ENCODE assay signal across 30 cellular contexts in the genomic region with DNA sequence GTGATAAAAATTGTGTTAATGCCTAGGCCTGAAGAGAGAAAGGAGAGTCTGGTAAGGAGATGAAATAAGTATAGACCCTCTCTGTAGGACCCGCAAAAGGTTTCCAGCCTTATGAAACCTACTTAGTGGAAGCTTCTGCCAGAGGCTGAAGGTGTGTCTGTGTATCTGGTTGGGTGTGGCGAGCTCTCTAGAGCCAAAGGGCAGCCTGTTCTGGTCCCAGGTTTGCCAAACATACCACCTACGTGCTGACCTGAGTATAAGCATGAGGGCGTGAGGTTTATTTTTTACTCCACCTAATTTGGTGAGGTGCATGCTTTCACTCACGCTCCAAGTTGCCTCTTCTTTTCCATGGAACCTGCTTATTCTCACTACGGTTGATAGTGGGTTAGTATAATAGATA. TPM values are rescaled to one million over a fixed set of nuclear protein-coding genes. Genes with fewer than 3 reads are reported as not detected.
"Had no signal": no experiment of that assay in that cellular context is flagged by ENCODE, and none has a peak within 500 bp of the region (broad histone marks: within the 10 kb centered on the region; RNA-seq: fewer than 3 reads in every experiment).

No MANE protein-coding gene starts in this region.

- H3K27me3 ChIP-seq: body of pancreas, pancreas, thyroid gland, uterus had no signal

- DNase-seq: activated CD4-positive, alpha-beta T cell treated with anti-CD3 and anti-CD28 coated beads for 4 hours; activated CD4-positive, alpha-beta T cell treated with anti-CD3 and anti-CD28 coated beads, Interleukin-2, amount 50 U/mL, for 4 hours; activated CD8-positive, alpha-beta memory T cell treated with anti-CD3 and anti-CD28 coated beads for 24 hours; activated effector memory CD4-positive, alpha-beta T cell treated with Interleukin-2 at 50 U/mL for 16 hours; activated naive CD4-positive, alpha-beta T cell treated with Interleukin-2 at 50 U/mL for 16 hours; aorta; body of pancreas; cerebellar nuclear complex; cortex of kidney; effector memory CD8-positive, alpha-beta T cell; erythroblast; head of caudate nucleus; hypothalamus; immature natural killer cell; kidney; naive thymus-derived CD8-positive, alpha-beta T cell; nucleus accumbens; pancreas; retina; stimulated activated CD4-positive, alpha-beta T cell treated with anti-CD3 and anti-CD28 coated beads, Interleukin-4, amount 100 ng/mL, for 4 hours; stimulated activated CD8-positive, alpha-beta memory T cell treated with anti-CD3 and anti-CD28 coated beads, Interleukin-4, amount 100 ng/mL, for 48 hours; stimulated activated naive CD8-positive, alpha-beta T cell treated with anti-CD3 and anti-CD28 coated beads, Interleukin-15, amount 100 ng/mL, for 72 hours; T-helper 9 cell; thyroid gland; uterus had no signal

- H3K4me1 ChIP-seq: prostate gland, uterus had no signal

- H3K27ac ChIP-seq: body of pancreas, pancreas, prostate gland, skin epidermis, thyroid gland, uterus, VCaP had no signal

- H3K36me3 ChIP-seq: pancreas, prostate gland, thyroid gland, uterus had no signal

- H3K4me3 ChIP-seq: body of pancreas, pancreas, prostate gland, skin epidermis, thyroid gland, uterus had no signal

- ATAC-seq: body of pancreas; effector memory CD8-positive, alpha-beta T cell; naive thymus-derived CD8-positive, alpha-beta T cell; sciatic nerve; stimulated activated memory B cell treated with anti-CD40 and anti-IgM and Interleukin-4, amounts not matched to agents 10 μg/mL and 1 μg/mL and 100 μg/mL, for 72 hours; stimulated activated naive CD8-positive, alpha-beta T cell treated with anti-CD3 and anti-CD28 coated beads, Interleukin-15, amount 100 ng/mL, for 72 hours had no signal

- H3K9me3 ChIP-seq: body of pancreas, pancreas, prostate gland, thyroid gland, uterus had no signal

RNA-seq across cellular contexts. Expression of a gene that starts 23.8 kb away (rescaled TPM):
- total RNA-seq: naive thymus-derived CD8-positive, alpha-beta T cell had no signal
- polyA plus RNA-seq: immature natural killer cell; naive thymus-derived CD8-positive, alpha-beta T cell had no signal
